1 cellular context compared by ENCODE assay signal in genomic region chr12:6688543-6688999, GRCh38.
TF ChIP-seq lines count a peak whose summit lies in the region.

No MANE protein-coding gene starts in this region.

TF ChIP-seq in HEK293, 187 proteins besides CTCF, POLR2A, EP300 and RAD21 (continued from another document):
- TF ChIP-seq, protein P1, sequence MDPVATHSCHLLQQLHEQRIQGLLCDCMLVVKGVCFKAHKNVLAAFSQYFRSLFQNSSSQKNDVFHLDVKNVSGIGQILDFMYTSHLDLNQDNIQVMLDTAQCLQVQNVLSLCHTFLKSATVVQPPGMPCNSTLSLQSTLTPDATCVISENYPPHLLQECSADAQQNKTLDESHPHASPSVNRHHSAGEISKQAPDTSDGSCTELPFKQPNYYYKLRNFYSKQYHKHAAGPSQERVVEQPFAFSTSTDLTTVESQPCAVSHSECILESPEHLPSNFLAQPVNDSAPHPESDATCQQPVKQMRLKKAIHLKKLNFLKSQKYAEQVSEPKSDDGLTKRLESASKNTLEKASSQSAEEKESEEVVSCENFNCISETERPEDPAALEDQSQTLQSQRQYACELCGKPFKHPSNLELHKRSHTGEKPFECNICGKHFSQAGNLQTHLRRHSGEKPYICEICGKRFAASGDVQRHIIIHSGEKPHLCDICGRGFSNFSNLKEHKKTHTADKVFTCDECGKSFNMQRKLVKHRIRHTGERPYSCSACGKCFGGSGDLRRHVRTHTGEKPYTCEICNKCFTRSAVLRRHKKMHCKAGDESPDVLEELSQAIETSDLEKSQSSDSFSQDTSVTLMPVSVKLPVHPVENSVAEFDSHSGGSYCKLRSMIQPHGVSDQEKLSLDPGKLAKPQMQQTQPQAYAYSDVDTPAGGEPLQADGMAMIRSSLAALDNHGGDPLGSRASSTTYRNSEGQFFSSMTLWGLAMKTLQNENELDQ (tag by site-specific recombination; IDR thresholded peaks at IDR 0.05; ENCODE audit: low read depth): no peak
- no peak for TF ChIP-seq ZFHX2 (tag by site-specific recombination; conservative IDR thresholded peaks at IDR 0.05)
- peak; percentile 83 for TF ChIP-seq SP2 (tag by site-specific recombination; IDR thresholded peaks at IDR 0.05)
- TF ChIP-seq ZNF174 (tag by site-specific recombination; IDR thresholded peaks at IDR 0.05): no peak
- TF ChIP-seq ZNF544 (tag by site-specific recombination; IDR thresholded peaks at IDR 0.05): no peak
- TF ChIP-seq, protein P2, sequence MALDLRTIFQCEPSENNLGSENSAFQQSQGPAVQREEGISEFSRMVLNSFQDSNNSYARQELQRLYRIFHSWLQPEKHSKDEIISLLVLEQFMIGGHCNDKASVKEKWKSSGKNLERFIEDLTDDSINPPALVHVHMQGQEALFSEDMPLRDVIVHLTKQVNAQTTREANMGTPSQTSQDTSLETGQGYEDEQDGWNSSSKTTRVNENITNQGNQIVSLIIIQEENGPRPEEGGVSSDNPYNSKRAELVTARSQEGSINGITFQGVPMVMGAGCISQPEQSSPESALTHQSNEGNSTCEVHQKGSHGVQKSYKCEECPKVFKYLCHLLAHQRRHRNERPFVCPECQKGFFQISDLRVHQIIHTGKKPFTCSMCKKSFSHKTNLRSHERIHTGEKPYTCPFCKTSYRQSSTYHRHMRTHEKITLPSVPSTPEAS (tag by site-specific recombination; IDR thresholded peaks at IDR 0.05): no peak
- TF ChIP-seq, protein P3, sequence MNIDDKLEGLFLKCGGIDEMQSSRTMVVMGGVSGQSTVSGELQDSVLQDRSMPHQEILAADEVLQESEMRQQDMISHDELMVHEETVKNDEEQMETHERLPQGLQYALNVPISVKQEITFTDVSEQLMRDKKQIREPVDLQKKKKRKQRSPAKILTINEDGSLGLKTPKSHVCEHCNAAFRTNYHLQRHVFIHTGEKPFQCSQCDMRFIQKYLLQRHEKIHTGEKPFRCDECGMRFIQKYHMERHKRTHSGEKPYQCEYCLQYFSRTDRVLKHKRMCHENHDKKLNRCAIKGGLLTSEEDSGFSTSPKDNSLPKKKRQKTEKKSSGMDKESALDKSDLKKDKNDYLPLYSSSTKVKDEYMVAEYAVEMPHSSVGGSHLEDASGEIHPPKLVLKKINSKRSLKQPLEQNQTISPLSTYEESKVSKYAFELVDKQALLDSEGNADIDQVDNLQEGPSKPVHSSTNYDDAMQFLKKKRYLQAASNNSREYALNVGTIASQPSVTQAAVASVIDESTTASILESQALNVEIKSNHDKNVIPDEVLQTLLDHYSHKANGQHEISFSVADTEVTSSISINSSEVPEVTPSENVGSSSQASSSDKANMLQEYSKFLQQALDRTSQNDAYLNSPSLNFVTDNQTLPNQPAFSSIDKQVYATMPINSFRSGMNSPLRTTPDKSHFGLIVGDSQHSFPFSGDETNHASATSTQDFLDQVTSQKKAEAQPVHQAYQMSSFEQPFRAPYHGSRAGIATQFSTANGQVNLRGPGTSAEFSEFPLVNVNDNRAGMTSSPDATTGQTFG (tag by site-specific recombination; IDR thresholded peaks at IDR 0.05; ENCODE audit: borderline replicate concordance): no peak
- TF ChIP-seq ZNF366 (tag by site-specific recombination; conservative IDR thresholded peaks at IDR 0.05): no peak
- TF ChIP-seq OSR2 (tag by site-specific recombination; IDR thresholded peaks at IDR 0.05): no peak
- TF ChIP-seq ZNF433 (tag by site-specific recombination; IDR thresholded peaks at IDR 0.05; ENCODE audit: low read depth): no peak
- TF ChIP-seq ZNF776 (tag by site-specific recombination; IDR thresholded peaks at IDR 0.05; ENCODE audit: borderline replicate concordance): no peak
- no peak for TF ChIP-seq ZSCAN30 (tag by site-specific recombination; IDR thresholded peaks at IDR 0.05)
- TF ChIP-seq ZBTB17 (tag by site-specific recombination; IDR thresholded peaks at IDR 0.05): no peak
- TF ChIP-seq SP3 (tag by site-specific recombination; IDR thresholded peaks at IDR 0.05): no peak; the same call in none of the 2 replicates
- no peak for TF ChIP-seq ZNF239 (tag by site-specific recombination; IDR thresholded peaks at IDR 0.05)
- TF ChIP-seq ZNF645 (tag by site-specific recombination; IDR thresholded peaks at IDR 0.05): no peak
- 0 out of 2 replicates have a peak, but pooled peaks have one; percentile 17 for TF ChIP-seq ZBTB7A (tag by site-specific recombination; IDR thresholded peaks at IDR 0.05; ENCODE audit: low read depth)
- TF ChIP-seq ZNF146 (tag by site-specific recombination; IDR thresholded peaks at IDR 0.05): no peak
- TF ChIP-seq, protein P4, sequence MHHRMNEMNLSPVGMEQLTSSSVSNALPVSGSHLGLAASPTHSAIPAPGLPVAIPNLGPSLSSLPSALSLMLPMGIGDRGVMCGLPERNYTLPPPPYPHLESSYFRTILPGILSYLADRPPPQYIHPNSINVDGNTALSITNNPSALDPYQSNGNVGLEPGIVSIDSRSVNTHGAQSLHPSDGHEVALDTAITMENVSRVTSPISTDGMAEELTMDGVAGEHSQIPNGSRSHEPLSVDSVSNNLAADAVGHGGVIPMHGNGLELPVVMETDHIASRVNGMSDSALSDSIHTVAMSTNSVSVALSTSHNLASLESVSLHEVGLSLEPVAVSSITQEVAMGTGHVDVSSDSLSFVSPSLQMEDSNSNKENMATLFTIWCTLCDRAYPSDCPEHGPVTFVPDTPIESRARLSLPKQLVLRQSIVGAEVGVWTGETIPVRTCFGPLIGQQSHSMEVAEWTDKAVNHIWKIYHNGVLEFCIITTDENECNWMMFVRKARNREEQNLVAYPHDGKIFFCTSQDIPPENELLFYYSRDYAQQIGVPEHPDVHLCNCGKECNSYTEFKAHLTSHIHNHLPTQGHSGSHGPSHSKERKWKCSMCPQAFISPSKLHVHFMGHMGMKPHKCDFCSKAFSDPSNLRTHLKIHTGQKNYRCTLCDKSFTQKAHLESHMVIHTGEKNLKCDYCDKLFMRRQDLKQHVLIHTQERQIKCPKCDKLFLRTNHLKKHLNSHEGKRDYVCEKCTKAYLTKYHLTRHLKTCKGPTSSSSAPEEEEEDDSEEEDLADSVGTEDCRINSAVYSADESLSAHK (tag by site-specific recombination; IDR thresholded peaks at IDR 0.05): 0 out of 2 replicates have a peak, but pooled peaks have one; percentile 18
- TF ChIP-seq, protein P5, sequence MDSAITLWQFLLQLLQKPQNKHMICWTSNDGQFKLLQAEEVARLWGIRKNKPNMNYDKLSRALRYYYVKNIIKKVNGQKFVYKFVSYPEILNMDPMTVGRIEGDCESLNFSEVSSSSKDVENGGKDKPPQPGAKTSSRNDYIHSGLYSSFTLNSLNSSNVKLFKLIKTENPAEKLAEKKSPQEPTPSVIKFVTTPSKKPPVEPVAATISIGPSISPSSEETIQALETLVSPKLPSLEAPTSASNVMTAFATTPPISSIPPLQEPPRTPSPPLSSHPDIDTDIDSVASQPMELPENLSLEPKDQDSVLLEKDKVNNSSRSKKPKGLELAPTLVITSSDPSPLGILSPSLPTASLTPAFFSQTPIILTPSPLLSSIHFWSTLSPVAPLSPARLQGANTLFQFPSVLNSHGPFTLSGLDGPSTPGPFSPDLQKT (IDR thresholded peaks at IDR 0.05; ENCODE audit: borderline replicate concordance, low read depth, low read length): no peak
- TF ChIP-seq ZNF184 (tag by site-specific recombination; IDR thresholded peaks at IDR 0.05): no peak
- TF ChIP-seq ZIC2 (tag by site-specific recombination; IDR thresholded peaks at IDR 0.05): no peak
- TF ChIP-seq KLF9 (tag by site-specific recombination; IDR thresholded peaks at IDR 0.05; ENCODE audit: low read depth): peak; percentile 48
- TF ChIP-seq ZNF274 (IDR thresholded peaks at IDR 0.05; ENCODE audit: low read length): no peak
- TF ChIP-seq ZNF274 (tag by site-specific recombination; IDR thresholded peaks at IDR 0.05; ENCODE audit: borderline replicate concordance): no peak
- no peak for TF ChIP-seq ZNF639 (tag by site-specific recombination; IDR thresholded peaks at IDR 0.05)
- no peak for TF ChIP-seq ZNF426 (tag by site-specific recombination; IDR thresholded peaks at IDR 0.05)
TF ChIP-seq in HEK293: peak in this region for 18.
